Comparison of ENCODE assay signal across 8 cellular contexts in the genomic region with DNA sequence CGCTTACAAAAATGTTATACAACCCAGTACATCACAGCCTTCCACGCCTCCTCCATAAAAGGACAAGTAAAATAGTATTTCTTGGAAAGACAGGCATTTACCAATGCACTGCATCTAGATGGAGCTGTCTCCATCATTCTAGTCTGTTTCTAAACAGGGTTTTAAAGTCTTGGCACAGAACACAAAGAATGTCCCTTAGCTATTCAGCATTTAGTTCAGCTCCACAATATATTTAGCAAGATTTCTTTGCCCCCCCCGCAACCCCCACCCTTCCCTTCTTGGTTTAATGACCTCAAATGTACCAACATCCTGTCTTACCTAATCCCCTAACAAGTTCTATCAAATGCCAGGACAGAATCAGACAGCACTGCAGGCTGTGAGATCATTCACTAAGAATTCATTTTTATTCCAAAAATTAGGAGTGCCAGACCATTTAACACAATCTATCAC.
DNase-seq lines count a peak whose midpoint lies in the region; ATAC-seq lines count a peak whose summit lies in the region.

No MANE protein-coding gene starts in this region.

- ATAC-seq in GM21528 (IDR thresholded peaks at IDR 0.05; ENCODE audit: low FRiP score, unreplicated experiment): no peak
- no peak for ATAC-seq in HG03045 (IDR thresholded peaks at IDR 0.05; ENCODE audit: unreplicated experiment)

- peak; percentile 86 for DNase-seq in GF-D8 (lab: John Stamatoyannopoulos, UW)
- DNase-seq in RKO (ENCODE audit: low spot score): peak; percentile 7
- peak; percentile 96 for DNase-seq in fibroblast of peridontal ligament (ENCODE audit: extremely low read depth)
- peak; percentile 89 for DNase-seq in pons (ENCODE audit: low spot score)
- no peak for DNase-seq in LoVo (ENCODE audit: low spot score)
- DNase-seq in activated CD4-positive, CD25-positive, alpha-beta regulatory T cell treated with anti-CD3 and anti-CD28 coated beads, Interleukin-2, amount 50 U/mL, for 72 hours: no peak

Comparison
In these comparisons a context has a peak if more than half of its experiments do, and no peak if none do; other contexts are left out.
1. DNase-seq: peak in GF-D8 (single experiment), RKO (single experiment), fibroblast of peridontal ligament (single experiment) and pons (single experiment); none in LoVo (single experiment) and activated CD4-positive, CD25-positive, alpha-beta regulatory T cell treated with anti-CD3 and anti-CD28 coated beads, Interleukin-2, amount 50 U/mL, for 72 hours (single experiment).